ENCODE assay signal across 29 cellular contexts in the genomic region with DNA sequence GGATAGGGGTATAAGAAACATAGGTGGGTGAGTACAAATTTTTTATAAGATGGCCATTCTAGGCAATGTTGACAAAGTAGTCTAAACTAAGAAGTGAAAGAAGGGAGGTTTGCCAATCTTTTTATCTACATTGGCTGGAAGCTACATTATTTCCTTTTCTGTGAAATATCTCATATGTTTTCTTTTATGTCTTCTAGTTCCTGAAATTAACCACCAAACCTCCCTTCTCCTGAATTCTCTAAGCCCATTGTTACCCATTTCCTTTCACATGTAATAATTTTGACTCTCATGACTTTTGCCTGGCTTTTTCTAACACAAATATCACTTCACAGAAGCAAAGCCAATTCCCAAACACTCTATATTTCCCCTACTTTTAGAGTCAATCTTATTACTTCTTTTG.
DNase-seq lines count a peak whose midpoint lies in the region; ATAC-seq and TF ChIP-seq lines count a peak whose summit lies in the region.
"Had no signal": no experiment of that assay in that cellular context is flagged by ENCODE, and none has a peak within 500 bp of the region (broad histone marks: within the 10 kb centered on the region; RNA-seq: fewer than 3 reads in every experiment).

No MANE protein-coding gene starts in this region.

- ATAC-seq in HG02938 (IDR thresholded peaks at IDR 0.05; ENCODE audit: unreplicated experiment) = no peak
- ATAC-seq: A549; activated CD8-positive, alpha-beta T cell treated with anti-CD3 and anti-CD28 coated beads, Interleukin-2, amount 10 ng/mL, durations not matched to agents 7 days and 5 days; CD8-positive, alpha-beta T cell; effector memory CD8-positive, alpha-beta T cell; left ventricle myocardium superior; naive thymus-derived CD8-positive, alpha-beta T cell; psoas muscle had no signal

- H3K27me3 Mint-ChIP-seq in chondrocyte (ENCODE audit: low read depth) (no peaks in the 10 kb centered on the region), osteocyte (ENCODE audit: unreplicated experiment) (no peaks in the 10 kb centered on the region)
- H3K27me3 Mint-ChIP-seq: activated naive CD4-positive, alpha-beta T cell treated with anti-CD3 and anti-CD28 coated beads, Interleukin-2, amount 10 ng/mL, durations not matched to agents 7 days and 5 days; effector memory CD8-positive, alpha-beta T cell had no signal

- H3K4me1 Mint-ChIP-seq in chondrocyte (ENCODE audit: low read depth) (peaks cover 57% of the 10 kb centered on the region), osteocyte (ENCODE audit: unreplicated experiment) (peaks cover 46% of the 10 kb centered on the region)
- H3K4me1 Mint-ChIP-seq: activated naive CD4-positive, alpha-beta T cell treated with anti-CD3 and anti-CD28 coated beads, Interleukin-2, amount 10 ng/mL, durations not matched to agents 7 days and 5 days; naive thymus-derived CD8-positive, alpha-beta T cell had no signal

- no peaks in the 10 kb centered on the region for H3K9me3 ChIP-seq in SJSA1 (replicated peaks)
- H3K9me3 ChIP-seq: A549, MG63, psoas muscle had no signal

- no peaks in the 10 kb centered on the region for H3K27me3 ChIP-seq in SJSA1 (replicated peaks)
- H3K27me3 ChIP-seq: MG63 had no signal

- peak overlapping the region; percentile 80 for H3K27ac ChIP-seq in SJSA1
- H3K27ac ChIP-seq: A549, HL-60, KMS-11, psoas muscle, skin epidermis had no signal

- H3K36me3 Mint-ChIP-seq in chondrocyte (ENCODE audit: low read depth) (no peaks in the 10 kb centered on the region), osteocyte (ENCODE audit: unreplicated experiment) (no peaks in the 10 kb centered on the region)
- H3K36me3 Mint-ChIP-seq: activated naive CD4-positive, alpha-beta T cell treated with anti-CD3 and anti-CD28 coated beads, Interleukin-2, amount 10 ng/mL, durations not matched to agents 7 days and 5 days; CD8-positive, alpha-beta T cell; mesothelial cell of epicardium; naive thymus-derived CD8-positive, alpha-beta T cell had no signal

- peak overlapping the region; percentile 84 for H3K27ac Mint-ChIP-seq in chondrocyte (ENCODE audit: unreplicated experiment)
- H3K27ac Mint-ChIP-seq in osteocyte (ENCODE audit: unreplicated experiment) = peak overlapping the region; percentile 96
- H3K27ac Mint-ChIP-seq: activated CD8-positive, alpha-beta T cell treated with anti-CD3 and anti-CD28 coated beads, Interleukin-2, amount 10 ng/mL, durations not matched to agents 7 days and 5 days; activated naive CD4-positive, alpha-beta T cell treated with anti-CD3 and anti-CD28 coated beads, Interleukin-2, amount 10 ng/mL, durations not matched to agents 7 days and 5 days; CD8-positive, alpha-beta T cell; effector memory CD8-positive, alpha-beta T cell; mesothelial cell of epicardium; naive thymus-derived CD8-positive, alpha-beta T cell had no signal

- TF ChIP-seq CTCF in chondrocyte (IDR thresholded peaks at IDR 0.05) (no peak), osteocyte (IDR thresholded peaks at IDR 0.05) (no peak)

- peaks cover 23% of the 10 kb centered on the region for H3K4me1 ChIP-seq in SJSA1 (replicated peaks)
- H3K4me1 ChIP-seq: psoas muscle had no signal

- H3K4me3 Mint-ChIP-seq in chondrocyte (ENCODE audit: unreplicated experiment) = no peak overlapping the region
- no peak overlapping the region for H3K4me3 Mint-ChIP-seq in osteocyte (ENCODE audit: unreplicated experiment)
- H3K4me3 Mint-ChIP-seq: activated CD8-positive, alpha-beta T cell treated with anti-CD3 and anti-CD28 coated beads, Interleukin-2, amount 10 ng/mL, durations not matched to agents 7 days and 5 days; activated naive CD4-positive, alpha-beta T cell treated with anti-CD3 and anti-CD28 coated beads, Interleukin-2, amount 10 ng/mL, durations not matched to agents 7 days and 5 days; CD8-positive, alpha-beta T cell; effector memory CD8-positive, alpha-beta T cell; mesothelial cell of epicardium; naive thymus-derived CD8-positive, alpha-beta T cell had no signal

- no peak overlapping the region for H3K4me3 ChIP-seq in SJSA1
- H3K4me3 ChIP-seq: A549, MG63, psoas muscle, skin epidermis had no signal

- DNase-seq in GDM1 (lab: John Stamatoyannopoulos, UW) (peak; percentile 24), SJSA1 (ENCODE audit: low read depth in 1 of 2, low spot score in 2 of 2) (no peak), chondrocyte (ENCODE audit: low spot score) (no peak), osteocyte (ENCODE audit: extremely low spot score, unreplicated experiment) (no peak), DMS 273 (lab: John Stamatoyannopoulos, UW; ENCODE audit: unreplicated experiment) (no peak)
- DNase-seq in stimulated activated CD4-positive, alpha-beta T cell treated with anti-CD3 and anti-CD28 coated beads, Interleukin-1b, Interleukin-23, amount 100 ng/mL, for 48 hours = no peak
- DNase-seq in stimulated activated CD4-positive, alpha-beta T cell treated with anti-CD3 and anti-CD28 coated beads, Interleukin-2, amount 100 ng/mL, for 48 hours = no peak
- DNase-seq: activated CD4-positive, alpha-beta T cell treated with anti-CD3 and anti-CD28 coated beads for 1 hour; activated CD8-positive, alpha-beta T cell treated with anti-CD3 and anti-CD28 coated beads, Interleukin-2, amount 10 ng/mL, durations not matched to agents 7 days and 5 days; activated naive CD4-positive, alpha-beta T cell treated with anti-CD3 and anti-CD28 coated beads, Interleukin-2, amount 10 ng/mL, durations not matched to agents 7 days and 5 days; AML-193; CD8-positive, alpha-beta T cell; DMS 273 treated with DMSO at 0.1 percent for 48 hours; effector memory CD8-positive, alpha-beta T cell; head of caudate nucleus; left ventricle myocardium superior; MG63; naive thymus-derived CD8-positive, alpha-beta T cell; NCI-H1105 treated with DMSO at 0.1 percent for 48 hours; NCI-H187 treated with DMSO at 0.1 percent for 48 hours; NCI-H2171; psoas muscle; stimulated activated naive CD4-positive, alpha-beta T cell had no signal

- H3K36me3 ChIP-seq in SJSA1 = no peaks in the 10 kb centered on the region
- H3K36me3 ChIP-seq: MG63 had no signal

- no peaks in the 10 kb centered on the region for H3K9me3 Mint-ChIP-seq in chondrocyte (ENCODE audit: low read depth)
- H3K9me3 Mint-ChIP-seq in osteocyte (ENCODE audit: unreplicated experiment) = peaks cover 6% of the 10 kb centered on the region
- H3K9me3 Mint-ChIP-seq: mesothelial cell of epicardium had no signal
